Comparison of ENCODE assay signal across 1 cellular context in the genomic region with DNA sequence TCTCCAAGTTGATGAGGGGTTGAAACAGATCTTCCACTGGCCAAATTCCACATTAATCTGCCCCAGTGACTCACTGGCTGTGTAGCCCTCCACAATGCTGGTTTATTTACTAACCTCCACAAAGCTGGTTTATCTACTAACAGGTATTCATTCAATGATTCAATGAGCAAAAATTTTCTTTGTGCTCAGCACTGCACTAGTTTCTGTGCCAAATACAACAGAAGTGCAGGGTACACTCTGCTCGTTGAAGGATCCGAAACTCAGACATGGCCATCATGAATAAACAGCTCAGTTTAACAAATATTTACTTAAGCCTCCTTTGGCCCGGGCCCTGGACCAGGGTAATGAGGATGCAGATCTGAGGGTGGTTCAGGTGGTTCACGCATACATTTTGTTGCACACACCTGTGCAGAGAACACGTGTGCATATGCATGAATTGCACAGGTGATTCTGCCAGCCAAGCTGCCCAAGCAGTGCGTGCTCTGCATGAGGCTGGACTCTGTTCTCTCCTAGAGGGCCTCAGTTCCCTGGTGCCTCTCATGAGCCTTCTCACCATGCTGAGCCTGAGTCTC.
TF ChIP-seq lines count a peak whose summit lies in the region.

No MANE protein-coding gene starts in this region.

TF ChIP-seq in endothelial cell of umbilical vein, 7 proteins besides CTCF, POLR2A, EP300 and RAD21:
- TF ChIP-seq, protein P1, sequence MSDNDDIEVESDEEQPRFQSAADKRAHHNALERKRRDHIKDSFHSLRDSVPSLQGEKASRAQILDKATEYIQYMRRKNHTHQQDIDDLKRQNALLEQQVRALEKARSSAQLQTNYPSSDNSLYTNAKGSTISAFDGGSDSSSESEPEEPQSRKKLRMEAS (IDR thresholded peaks at IDR 0.05; ENCODE audit: insufficient read depth, insufficient read length) = no peak
- TF ChIP-seq MYC (IDR thresholded peaks at IDR 0.05; ENCODE audit: low read depth, low read length) (no peak), POLR2AphosphoS5 (IDR thresholded peaks at IDR 0.05; ENCODE audit: insufficient read depth, low read depth, low read length) (no peak), GATA2 (IDR thresholded peaks at IDR 0.05; ENCODE audit: insufficient read depth, insufficient read length, low read depth, low read length) (no peak), JUN (IDR thresholded peaks at IDR 0.05; ENCODE audit: borderline replicate concordance, insufficient read depth, insufficient read length, low read depth) (no peak), EZH2 (IDR thresholded peaks at IDR 0.05; ENCODE audit: borderline replicate concordance, low read depth, low read length, severe bottlenecking) (no peak), FOS (IDR thresholded peaks at IDR 0.05; ENCODE audit: borderline replicate concordance, insufficient read depth, low read length) (no peak)
